Comparison of ENCODE assay signal across 1 cellular context in the genomic region with DNA sequence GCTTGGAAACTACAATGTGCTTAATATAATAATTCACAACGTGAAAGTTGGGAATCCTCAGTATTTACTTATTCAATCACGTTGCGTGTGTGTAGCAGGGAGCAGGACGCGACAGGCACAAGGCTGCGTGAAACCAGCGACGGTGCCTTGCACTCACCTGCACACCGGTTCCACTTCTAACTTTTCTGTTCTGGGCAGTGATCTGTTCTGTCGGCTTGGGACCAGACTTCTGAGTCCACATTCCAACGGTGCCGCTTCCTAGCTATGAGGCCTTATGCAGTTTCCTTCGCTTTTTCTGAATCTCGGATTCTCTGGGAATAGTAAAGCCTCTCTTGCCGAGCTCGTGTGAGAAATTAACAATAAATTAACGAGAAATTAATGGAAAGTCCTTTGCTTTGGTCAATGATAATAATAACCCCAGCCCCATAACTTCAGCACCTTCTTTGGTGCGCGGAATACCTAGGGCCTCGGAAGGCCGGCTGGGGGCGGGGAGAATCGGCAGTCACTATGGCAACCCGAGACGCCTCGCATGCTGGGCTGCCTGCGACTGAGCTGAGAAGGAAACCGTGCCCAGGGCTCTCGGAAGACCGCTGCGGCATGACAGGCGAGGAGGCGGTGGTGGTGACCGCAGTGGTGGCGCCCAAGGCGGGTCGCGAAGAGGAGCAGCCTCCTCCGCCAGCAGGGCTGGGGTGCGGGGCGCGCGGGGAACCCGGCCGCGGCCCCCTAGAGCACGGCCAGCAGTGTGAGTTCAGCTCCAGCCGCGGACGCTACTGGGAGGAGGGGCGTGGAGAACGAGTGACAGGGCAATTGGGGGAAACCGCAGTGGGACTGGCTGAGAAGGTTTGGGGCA.
A peak's percentile ranks its signal among the peaks of the same experiment; 100 is the strongest.
TF ChIP-seq lines count a peak whose summit lies in the region.

A gene with protein sequence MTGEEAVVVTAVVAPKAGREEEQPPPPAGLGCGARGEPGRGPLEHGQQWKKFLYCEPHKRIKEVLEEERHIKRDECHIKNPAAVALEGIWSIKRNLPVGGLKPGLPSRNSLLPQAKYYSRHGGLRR (plus strand): TSS at position 530 of the 850 bp plus-strand sequence. CDS start 68 bp downstream, at position 598.

TF ChIP-seq in HepG2, 621 proteins besides CTCF, POLR2A, EP300 and RAD21 (continued from another document and continues in another):
- TF ChIP-seq, protein P1, sequence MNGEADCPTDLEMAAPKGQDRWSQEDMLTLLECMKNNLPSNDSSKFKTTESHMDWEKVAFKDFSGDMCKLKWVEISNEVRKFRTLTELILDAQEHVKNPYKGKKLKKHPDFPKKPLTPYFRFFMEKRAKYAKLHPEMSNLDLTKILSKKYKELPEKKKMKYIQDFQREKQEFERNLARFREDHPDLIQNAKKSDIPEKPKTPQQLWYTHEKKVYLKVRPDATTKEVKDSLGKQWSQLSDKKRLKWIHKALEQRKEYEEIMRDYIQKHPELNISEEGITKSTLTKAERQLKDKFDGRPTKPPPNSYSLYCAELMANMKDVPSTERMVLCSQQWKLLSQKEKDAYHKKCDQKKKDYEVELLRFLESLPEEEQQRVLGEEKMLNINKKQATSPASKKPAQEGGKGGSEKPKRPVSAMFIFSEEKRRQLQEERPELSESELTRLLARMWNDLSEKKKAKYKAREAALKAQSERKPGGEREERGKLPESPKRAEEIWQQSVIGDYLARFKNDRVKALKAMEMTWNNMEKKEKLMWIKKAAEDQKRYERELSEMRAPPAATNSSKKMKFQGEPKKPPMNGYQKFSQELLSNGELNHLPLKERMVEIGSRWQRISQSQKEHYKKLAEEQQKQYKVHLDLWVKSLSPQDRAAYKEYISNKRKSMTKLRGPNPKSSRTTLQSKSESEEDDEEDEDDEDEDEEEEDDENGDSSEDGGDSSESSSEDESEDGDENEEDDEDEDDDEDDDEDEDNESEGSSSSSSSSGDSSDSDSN (CRISPR knock-in tag; IDR thresholded peaks at IDR 0.05), result peak; percentile 63; the same call in 1 of the 2 replicates
- TF ChIP-seq ZNF891 (CRISPR knock-in tag; IDR thresholded peaks at IDR 0.05), result no peak
- TF ChIP-seq MEIS1 (CRISPR knock-in tag; IDR thresholded peaks at IDR 0.05; ENCODE audit: borderline replicate concordance), result 0 out of 2 replicates have a peak, but pooled peaks have one; percentile 58
- 0 out of 2 replicates have a peak, but pooled peaks have one; percentile 46 for TF ChIP-seq KMT2B (CRISPR knock-in tag; IDR thresholded peaks at IDR 0.05)
- TF ChIP-seq HNF4A (CRISPR knock-in tag; IDR thresholded peaks at IDR 0.05), result 0 out of 2 replicates have a peak, but pooled peaks have one; percentile 8
- peak; percentile 65 for TF ChIP-seq XRCC5 (optimal IDR thresholded peaks at IDR 0.05; ENCODE audit: low read length)
- no peak for TF ChIP-seq STAG1 (CRISPR knock-in tag; IDR thresholded peaks at IDR 0.05)
- no peak for TF ChIP-seq ZNF34 (CRISPR knock-in tag; IDR thresholded peaks at IDR 0.05; ENCODE audit: borderline replicate concordance)
- no peak for TF ChIP-seq AGO1 (IDR thresholded peaks at IDR 0.05; ENCODE audit: low read depth, low read length, poor library complexity, severe bottlenecking)
- TF ChIP-seq, protein P2, sequence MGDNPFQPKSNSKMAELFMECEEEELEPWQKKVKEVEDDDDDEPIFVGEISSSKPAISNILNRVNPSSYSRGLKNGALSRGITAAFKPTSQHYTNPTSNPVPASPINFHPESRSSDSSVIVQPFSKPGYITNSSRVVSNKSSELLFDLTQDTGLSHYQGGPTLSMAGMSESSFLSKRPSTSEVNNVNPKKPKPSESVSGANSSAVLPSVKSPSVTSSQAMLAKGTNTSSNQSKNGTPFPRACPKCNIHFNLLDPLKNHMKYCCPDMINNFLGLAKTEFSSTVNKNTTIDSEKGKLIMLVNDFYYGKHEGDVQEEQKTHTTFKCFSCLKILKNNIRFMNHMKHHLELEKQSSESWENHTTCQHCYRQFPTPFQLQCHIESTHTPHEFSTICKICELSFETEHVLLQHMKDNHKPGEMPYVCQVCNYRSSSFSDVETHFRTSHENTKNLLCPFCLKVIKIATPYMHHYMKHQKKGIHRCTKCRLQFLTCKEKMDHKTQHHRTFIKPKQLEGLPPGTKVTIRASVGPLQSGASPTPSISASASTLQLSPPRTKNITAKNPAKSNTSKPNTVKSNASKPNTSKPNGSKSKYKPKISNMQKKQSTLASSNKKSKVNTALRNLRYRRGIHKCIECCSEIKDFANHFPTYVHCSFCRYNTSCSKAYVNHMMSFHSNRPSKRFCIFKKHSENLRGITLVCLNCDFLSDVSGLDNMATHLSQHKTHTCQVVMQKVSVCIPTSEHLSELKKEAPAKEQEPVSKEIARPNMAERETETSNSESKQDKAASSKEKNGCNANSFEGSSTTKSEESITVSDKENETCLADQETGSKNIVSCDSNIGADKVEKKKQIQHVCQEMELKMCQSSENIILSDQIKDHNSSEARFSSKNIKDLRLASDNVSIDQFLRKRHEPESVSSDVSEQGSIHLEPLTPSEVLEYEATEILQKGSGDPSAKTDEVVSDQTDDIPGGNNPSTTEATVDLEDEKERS (CRISPR knock-in tag; IDR thresholded peaks at IDR 0.05), result no peak
- TF ChIP-seq ZNF776 (CRISPR knock-in tag; IDR thresholded peaks at IDR 0.05), result peak; percentile 45; the same call in 1 of the 2 replicates
- TF ChIP-seq ZNF780A (CRISPR knock-in tag; IDR thresholded peaks at IDR 0.05), result no peak
- no peak for TF ChIP-seq FOSL2 (CRISPR knock-in tag; IDR thresholded peaks at IDR 0.05)
- TF ChIP-seq, protein P3, sequence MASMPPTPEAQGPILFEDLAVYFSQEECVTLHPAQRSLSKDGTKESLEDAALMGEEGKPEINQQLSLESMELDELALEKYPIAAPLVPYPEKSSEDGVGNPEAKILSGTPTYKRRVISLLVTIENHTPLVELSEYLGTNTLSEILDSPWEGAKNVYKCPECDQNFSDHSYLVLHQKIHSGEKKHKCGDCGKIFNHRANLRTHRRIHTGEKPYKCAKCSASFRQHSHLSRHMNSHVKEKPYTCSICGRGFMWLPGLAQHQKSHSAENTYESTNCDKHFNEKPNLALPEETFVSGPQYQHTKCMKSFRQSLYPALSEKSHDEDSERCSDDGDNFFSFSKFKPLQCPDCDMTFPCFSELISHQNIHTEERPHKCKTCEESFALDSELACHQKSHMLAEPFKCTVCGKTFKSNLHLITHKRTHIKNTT (CRISPR knock-in tag; IDR thresholded peaks at IDR 0.05), result no peak
- peak; percentile 65; the same call in 1 of the 2 replicates for TF ChIP-seq ZNF235 (CRISPR knock-in tag; IDR thresholded peaks at IDR 0.05; ENCODE audit: borderline replicate concordance)
- 0 out of 2 replicates have a peak, but pooled peaks have one; percentile 66 for TF ChIP-seq TGIF2 (CRISPR knock-in tag; IDR thresholded peaks at IDR 0.05)
- TF ChIP-seq, protein P4, sequence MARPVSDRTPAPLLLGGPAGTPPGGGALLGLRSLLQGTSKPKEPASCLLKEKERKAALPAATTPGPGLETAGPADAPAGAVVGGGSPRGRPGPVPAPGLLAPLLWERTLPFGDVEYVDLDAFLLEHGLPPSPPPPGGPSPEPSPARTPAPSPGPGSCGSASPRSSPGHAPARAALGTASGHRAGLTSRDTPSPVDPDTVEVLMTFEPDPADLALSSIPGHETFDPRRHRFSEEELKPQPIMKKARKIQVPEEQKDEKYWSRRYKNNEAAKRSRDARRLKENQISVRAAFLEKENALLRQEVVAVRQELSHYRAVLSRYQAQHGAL (CRISPR knock-in tag; IDR thresholded peaks at IDR 0.05; ENCODE audit: not compliant biosample characterization), result no peak
- TF ChIP-seq SMARCC2 (IDR thresholded peaks at IDR 0.05), result no peak
- no peak for TF ChIP-seq ZBTB42 (CRISPR knock-in tag; IDR thresholded peaks at IDR 0.05)
- TF ChIP-seq, protein P5, sequence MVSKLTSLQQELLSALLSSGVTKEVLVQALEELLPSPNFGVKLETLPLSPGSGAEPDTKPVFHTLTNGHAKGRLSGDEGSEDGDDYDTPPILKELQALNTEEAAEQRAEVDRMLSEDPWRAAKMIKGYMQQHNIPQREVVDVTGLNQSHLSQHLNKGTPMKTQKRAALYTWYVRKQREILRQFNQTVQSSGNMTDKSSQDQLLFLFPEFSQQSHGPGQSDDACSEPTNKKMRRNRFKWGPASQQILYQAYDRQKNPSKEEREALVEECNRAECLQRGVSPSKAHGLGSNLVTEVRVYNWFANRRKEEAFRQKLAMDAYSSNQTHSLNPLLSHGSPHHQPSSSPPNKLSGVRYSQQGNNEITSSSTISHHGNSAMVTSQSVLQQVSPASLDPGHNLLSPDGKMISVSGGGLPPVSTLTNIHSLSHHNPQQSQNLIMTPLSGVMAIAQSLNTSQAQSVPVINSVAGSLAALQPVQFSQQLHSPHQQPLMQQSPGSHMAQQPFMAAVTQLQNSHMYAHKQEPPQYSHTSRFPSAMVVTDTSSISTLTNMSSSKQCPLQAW (CRISPR knock-in tag; IDR thresholded peaks at IDR 0.05), result no peak
- no peak for TF ChIP-seq KAT8 (CRISPR knock-in tag; IDR thresholded peaks at IDR 0.05)
- no peak for TF ChIP-seq SUZ12 (IDR thresholded peaks at IDR 0.05; ENCODE audit: low read depth, low read length)
- TF ChIP-seq ZNF883 (CRISPR knock-in tag; IDR thresholded peaks at IDR 0.05; ENCODE audit: not compliant biosample characterization), result no peak
- TF ChIP-seq, protein P6, sequence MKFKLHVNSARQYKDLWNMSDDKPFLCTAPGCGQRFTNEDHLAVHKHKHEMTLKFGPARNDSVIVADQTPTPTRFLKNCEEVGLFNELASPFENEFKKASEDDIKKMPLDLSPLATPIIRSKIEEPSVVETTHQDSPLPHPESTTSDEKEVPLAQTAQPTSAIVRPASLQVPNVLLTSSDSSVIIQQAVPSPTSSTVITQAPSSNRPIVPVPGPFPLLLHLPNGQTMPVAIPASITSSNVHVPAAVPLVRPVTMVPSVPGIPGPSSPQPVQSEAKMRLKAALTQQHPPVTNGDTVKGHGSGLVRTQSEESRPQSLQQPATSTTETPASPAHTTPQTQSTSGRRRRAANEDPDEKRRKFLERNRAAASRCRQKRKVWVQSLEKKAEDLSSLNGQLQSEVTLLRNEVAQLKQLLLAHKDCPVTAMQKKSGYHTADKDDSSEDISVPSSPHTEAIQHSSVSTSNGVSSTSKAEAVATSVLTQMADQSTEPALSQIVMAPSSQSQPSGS (CRISPR knock-in tag; IDR thresholded peaks at IDR 0.05), result no peak
- TF ChIP-seq, protein P7, sequence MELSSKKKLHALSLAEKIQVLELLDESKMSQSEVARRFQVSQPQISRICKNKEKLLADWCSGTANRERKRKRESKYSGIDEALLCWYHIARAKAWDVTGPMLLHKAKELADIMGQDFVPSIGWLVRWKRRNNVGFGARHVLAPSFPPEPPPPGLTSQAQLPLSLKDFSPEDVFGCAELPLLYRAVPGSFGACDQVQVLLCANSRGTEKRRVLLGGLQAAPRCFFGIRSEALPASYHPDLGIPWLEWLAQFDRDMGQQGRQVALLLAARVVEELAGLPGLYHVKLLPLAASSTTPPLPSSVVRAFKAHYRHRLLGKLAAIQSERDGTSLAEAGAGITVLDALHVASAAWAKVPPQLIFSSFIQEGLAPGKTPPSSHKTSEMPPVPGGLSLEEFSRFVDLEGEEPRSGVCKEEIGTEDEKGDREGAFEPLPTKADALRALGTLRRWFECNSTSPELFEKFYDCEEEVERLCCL (CRISPR knock-in tag; IDR thresholded peaks at IDR 0.05; ENCODE audit: borderline replicate concordance), result no peak
- TF ChIP-seq, protein P8, sequence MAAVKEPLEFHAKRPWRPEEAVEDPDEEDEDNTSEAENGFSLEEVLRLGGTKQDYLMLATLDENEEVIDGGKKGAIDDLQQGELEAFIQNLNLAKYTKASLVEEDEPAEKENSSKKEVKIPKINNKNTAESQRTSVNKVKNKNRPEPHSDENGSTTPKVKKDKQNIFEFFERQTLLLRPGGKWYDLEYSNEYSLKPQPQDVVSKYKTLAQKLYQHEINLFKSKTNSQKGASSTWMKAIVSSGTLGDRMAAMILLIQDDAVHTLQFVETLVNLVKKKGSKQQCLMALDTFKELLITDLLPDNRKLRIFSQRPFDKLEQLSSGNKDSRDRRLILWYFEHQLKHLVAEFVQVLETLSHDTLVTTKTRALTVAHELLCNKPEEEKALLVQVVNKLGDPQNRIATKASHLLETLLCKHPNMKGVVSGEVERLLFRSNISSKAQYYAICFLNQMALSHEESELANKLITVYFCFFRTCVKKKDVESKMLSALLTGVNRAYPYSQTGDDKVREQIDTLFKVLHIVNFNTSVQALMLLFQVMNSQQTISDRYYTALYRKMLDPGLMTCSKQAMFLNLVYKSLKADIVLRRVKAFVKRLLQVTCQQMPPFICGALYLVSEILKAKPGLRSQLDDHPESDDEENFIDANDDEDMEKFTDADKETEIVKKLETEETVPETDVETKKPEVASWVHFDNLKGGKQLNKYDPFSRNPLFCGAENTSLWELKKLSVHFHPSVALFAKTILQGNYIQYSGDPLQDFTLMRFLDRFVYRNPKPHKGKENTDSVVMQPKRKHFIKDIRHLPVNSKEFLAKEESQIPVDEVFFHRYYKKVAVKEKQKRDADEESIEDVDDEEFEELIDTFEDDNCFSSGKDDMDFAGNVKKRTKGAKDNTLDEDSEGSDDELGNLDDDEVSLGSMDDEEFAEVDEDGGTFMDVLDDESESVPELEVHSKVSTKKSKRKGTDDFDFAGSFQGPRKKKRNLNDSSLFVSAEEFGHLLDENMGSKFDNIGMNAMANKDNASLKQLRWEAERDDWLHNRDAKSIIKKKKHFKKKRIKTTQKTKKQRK (IDR thresholded peaks at IDR 0.05; ENCODE audit: low read length), result no peak
- TF ChIP-seq HIVEP1 (CRISPR knock-in tag; IDR thresholded peaks at IDR 0.05), result peak; percentile 59
- TF ChIP-seq SIX1 (CRISPR knock-in tag; IDR thresholded peaks at IDR 0.05; ENCODE audit: borderline replicate concordance), result no peak
- TF ChIP-seq PCBP1 (IDR thresholded peaks at IDR 0.05; ENCODE audit: borderline replicate concordance, low read depth, low read length), result no peak
- TF ChIP-seq PHF5A (CRISPR knock-in tag; IDR thresholded peaks at IDR 0.05; ENCODE audit: low read depth, unreplicated experiment), result no peak
- TF ChIP-seq MATR3 (CRISPR knock-in tag; IDR thresholded peaks at IDR 0.05), result no peak
- TF ChIP-seq, protein P9, sequence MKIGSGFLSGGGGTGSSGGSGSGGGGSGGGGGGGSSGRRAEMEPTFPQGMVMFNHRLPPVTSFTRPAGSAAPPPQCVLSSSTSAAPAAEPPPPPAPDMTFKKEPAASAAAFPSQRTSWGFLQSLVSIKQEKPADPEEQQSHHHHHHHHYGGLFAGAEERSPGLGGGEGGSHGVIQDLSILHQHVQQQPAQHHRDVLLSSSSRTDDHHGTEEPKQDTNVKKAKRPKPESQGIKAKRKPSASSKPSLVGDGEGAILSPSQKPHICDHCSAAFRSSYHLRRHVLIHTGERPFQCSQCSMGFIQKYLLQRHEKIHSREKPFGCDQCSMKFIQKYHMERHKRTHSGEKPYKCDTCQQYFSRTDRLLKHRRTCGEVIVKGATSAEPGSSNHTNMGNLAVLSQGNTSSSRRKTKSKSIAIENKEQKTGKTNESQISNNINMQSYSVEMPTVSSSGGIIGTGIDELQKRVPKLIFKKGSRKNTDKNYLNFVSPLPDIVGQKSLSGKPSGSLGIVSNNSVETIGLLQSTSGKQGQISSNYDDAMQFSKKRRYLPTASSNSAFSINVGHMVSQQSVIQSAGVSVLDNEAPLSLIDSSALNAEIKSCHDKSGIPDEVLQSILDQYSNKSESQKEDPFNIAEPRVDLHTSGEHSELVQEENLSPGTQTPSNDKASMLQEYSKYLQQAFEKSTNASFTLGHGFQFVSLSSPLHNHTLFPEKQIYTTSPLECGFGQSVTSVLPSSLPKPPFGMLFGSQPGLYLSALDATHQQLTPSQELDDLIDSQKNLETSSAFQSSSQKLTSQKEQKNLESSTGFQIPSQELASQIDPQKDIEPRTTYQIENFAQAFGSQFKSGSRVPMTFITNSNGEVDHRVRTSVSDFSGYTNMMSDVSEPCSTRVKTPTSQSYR (CRISPR knock-in tag; IDR thresholded peaks at IDR 0.05; ENCODE audit: borderline replicate concordance), result peak; percentile 46; the same call in 1 of the 2 replicates
- TF ChIP-seq ZNF570 (CRISPR knock-in tag; IDR thresholded peaks at IDR 0.05; ENCODE audit: borderline replicate concordance), result no peak
